Comparison of ENCODE assay signal across 9 cellular contexts in genomic region chr14:77031680-77032482, GRCh38. TPM values are rescaled to one million over a fixed set of nuclear protein-coding genes. Genes with fewer than 3 reads are reported as not detected.
DNase-seq lines count a peak whose midpoint lies in the region; ATAC-seq and TF ChIP-seq lines count a peak whose summit lies in the region.
"Had no signal": no experiment of that assay in that cellular context is flagged by ENCODE, and none has a peak within 500 bp of the region (broad histone marks: within the 10 kb centered on the region; RNA-seq: fewer than 3 reads in every experiment).

No MANE protein-coding gene starts in this region.

- ATAC-seq in omental fat pad (ENCODE audit: low FRiP score) (peak; percentile 10), HG02642 (IDR thresholded peaks at IDR 0.05; ENCODE audit: poor library complexity, unreplicated experiment) (no peak)

- DNase-seq in Daoy (ENCODE audit: low read depth) (peak; percentile 73), RPMI7951 (ENCODE audit: low read depth) (peak; percentile 60), epithelial cell of esophagus (ENCODE audit: low read depth) (peak; percentile 59), omental fat pad (ENCODE audit: low spot score) (no peak), COLO829 (ENCODE audit: low spot score) (no peak), retina (no peak), NCI-H524 treated with DMSO at 0.1 percent for 48 hours (lab: John Stamatoyannopoulos, UW) (no peak)

- TF ChIP-seq CTCF in epithelial cell of esophagus (IDR thresholded peaks at IDR 0.05; ENCODE audit: insufficient read depth, low read depth, low read length, missing control alignments) (no peak), omental fat pad (IDR thresholded peaks at IDR 0.05) (no peak)

- no peak overlapping the region for H3K4me3 ChIP-seq in epithelial cell of esophagus (ENCODE audit: low read length)
- H3K4me3 ChIP-seq: mucosa of descending colon had no signal

RNA-seq across cellular contexts. Expression of gene IRF2BPL, which starts 3.4 kb away (rescaled TPM):
- total RNA-seq in Daoy (2014; rRNA removed; shearing (Covaris generic)), result 28.6 and 31.5 TPM in 2 replicates
- total RNA-seq in RPMI7951 (2014; rRNA removed; shearing (Covaris generic)), result 16.6 and 23.2 TPM in 2 replicates
- 10 to 100 TPM; 31.1 to 70.0 (median 34.4) TPM for total RNA-seq in omental fat pad

Comparison
In these comparisons a context has a peak if more than half of its experiments do, and no peak if none do; other contexts are left out.
1. DNase-seq: peak in Daoy (single experiment), RPMI7951 (single experiment) and epithelial cell of esophagus (single experiment); none in omental fat pad (single experiment), COLO829 (single experiment), retina (single experiment) and NCI-H524 treated with DMSO at 0.1 percent for 48 hours (single experiment).